10 cellular contexts compared by ENCODE assay signal in genomic region chr9:135978650-135979461, GRCh38. TPM values are rescaled to one million over a fixed set of nuclear protein-coding genes. Genes with fewer than 3 reads are reported as not detected.
A peak's percentile ranks its signal among the peaks of the same experiment; 100 is the strongest.
DNase-seq lines count a peak whose midpoint lies in the region; ATAC-seq and TF ChIP-seq lines count a peak whose summit lies in the region.
"Had no signal": no experiment of that assay in that cellular context is flagged by ENCODE, and none has a peak within 500 bp of the region (broad histone marks: within the 10 kb centered on the region; RNA-seq: fewer than 3 reads in every experiment).

No MANE protein-coding gene starts in this region.

- H3K27ac ChIP-seq in body of pancreas: no peak overlapping the region
- no peak overlapping the region for H3K27ac ChIP-seq in skeletal muscle tissue (ENCODE audit: low read depth, low read length)
- H3K27ac ChIP-seq: ascending aorta had no signal

- H3K9ac ChIP-seq in skeletal muscle tissue (ENCODE audit: low read depth in 1 of 3, low read length in 3 of 3): peak overlapping the region in 1 of 3 donors; percentile 45

- TF ChIP-seq POLR2A in body of pancreas (IDR thresholded peaks at IDR 0.05) (no peak), lower leg skin (IDR thresholded peaks at IDR 0.05) (no peak)

- H3K4me1 ChIP-seq in body of pancreas: no peaks in the 10 kb centered on the region
- H3K4me1 ChIP-seq in skeletal muscle tissue (ENCODE audit: control insufficient read depth in 3 of 3, insufficient read depth in 3 of 3, low read length in 3 of 3): peaks cover 26 to 27% (median 26%) of the 10 kb centered on the region in 3 donors

- intact Hi-C loops in body of pancreas (cut with DNase I) (no loop called here), lower leg skin (cut with DNase I; ENCODE audit: low total_unique reads) (no loop called here)

- H3K9me3 ChIP-seq in body of pancreas (no peaks in the 10 kb centered on the region), skeletal muscle tissue (ENCODE audit: control insufficient read depth in 3 of 3, low read length in 3 of 3) (no peaks in the 10 kb centered on the region)
- H3K9me3 ChIP-seq: ascending aorta had no signal

- no peaks in the 10 kb centered on the region for H3K27me3 ChIP-seq in body of pancreas
- H3K27me3 ChIP-seq in skeletal muscle tissue (ENCODE audit: control insufficient read depth in 3 of 3, insufficient read depth in 3 of 3, low read length in 3 of 3): peaks cover 0 to 5% (median 0%) of the 10 kb centered on the region in 3 donors
- H3K27me3 ChIP-seq: ascending aorta had no signal

- WGBS in body of pancreas, 2 donors: 45 to 100% methylated on average over 1 to 19 of the region's 19 CpGs
- WGBS in lower leg skin, 2 donors: 25 to 27% methylated on average over 11 to 15 of the region's 19 CpGs

- TF ChIP-seq CTCF in body of pancreas (IDR thresholded peaks at IDR 0.05) (no peak), lower leg skin (IDR thresholded peaks at IDR 0.05) (no peak)

- peak; percentile 34 for DNase-seq in COLO668 (lab: John Stamatoyannopoulos, UW; ENCODE audit: unreplicated experiment)
- peak; percentile 77 for DNase-seq in UCSD-AML1 (lab: John Stamatoyannopoulos, UW; ENCODE audit: unreplicated experiment)
- no peak for DNase-seq in body of pancreas
- DNase-seq in NCI-H187 treated with DMSO at 0.1 percent for 48 hours (lab: John Stamatoyannopoulos, UW): no peak
- DNase-seq in lower leg skin (ENCODE audit: low spot score in 2 of 2): no peak
- no peak for DNase-seq in NCI-H146 (lab: John Stamatoyannopoulos, UW)
- DNase-seq: trophoblast cell had no signal

- no peak overlapping the region for H3K4me3 ChIP-seq in body of pancreas
- H3K4me3 ChIP-seq in skeletal muscle tissue (ENCODE audit: low read length in 3 of 3): peak overlapping the region in 2 of 3 donors; percentile 29 to 40
- H3K4me3 ChIP-seq in lower leg skin (ENCODE audit: low read depth, poor library complexity, severe bottlenecking): no peak overlapping the region

- H3K36me3 ChIP-seq in body of pancreas (replicated peaks in 1 of 2; ENCODE audit: insufficient read depth in 1 of 2, low read depth in 2 of 2) (no peaks in the 10 kb centered on the region), skeletal muscle tissue (ENCODE audit: control insufficient read depth in 3 of 3, insufficient read depth in 3 of 3, low read length in 3 of 3) (no peaks in the 10 kb centered on the region)
- H3K36me3 ChIP-seq: ascending aorta had no signal

- ATAC-seq in body of pancreas (peak; percentile 12), GM21825 (IDR thresholded peaks at IDR 0.05; ENCODE audit: unreplicated experiment) (no peak)

RNA-seq across cellular contexts. Expression of gene UBAC1, which starts 17.7 kb away (rescaled TPM):
- total RNA-seq in body of pancreas (10 to 100 TPM; 17.4 to 25.4 TPM), skeletal muscle tissue (37.6 TPM), lower leg skin (10 to 100 TPM; 89.3 to 99.3 (median 96.9) TPM)

Comparison
In these comparisons a context has a peak if more than half of its experiments do, and no peak if none do; other contexts are left out.
1. DNase-seq: peak in COLO668 (single experiment) and UCSD-AML1 (single experiment); none in body of pancreas (0 of 4), NCI-H187 treated with DMSO at 0.1 percent for 48 hours (single experiment), lower leg skin (0 of 2) and NCI-H146 (single experiment).
2. H3K4me3 ChIP-seq: peak in skeletal muscle tissue (2 of 3); none in body of pancreas (0 of 2) and lower leg skin (single experiment).